13 cellular contexts compared by ENCODE assay signal in genomic region chr14:44404599-44405349, GRCh38.
DNase-seq lines count a peak whose midpoint lies in the region.
"Had no signal": no experiment of that assay in that cellular context is flagged by ENCODE, and none has a peak within 500 bp of the region (broad histone marks: within the 10 kb centered on the region; RNA-seq: fewer than 3 reads in every experiment).

No MANE protein-coding gene starts in this region.

- peak; percentile 57 for DNase-seq in DMS79 treated with DMSO at 0.1 percent for 48 hours (lab: John Stamatoyannopoulos, UW)
- no peak for DNase-seq in DMS79 (lab: John Stamatoyannopoulos, UW)
- peak; percentile 17 for DNase-seq in NCI-H524 treated with DMSO at 0.1 percent for 48 hours (lab: John Stamatoyannopoulos, UW)
- peak; percentile 31 for DNase-seq in fibroblast of gingiva (ENCODE audit: low read depth)
- DNase-seq in retina, result peak; percentile 62
- DNase-seq in activated CD4-positive, alpha-beta T cell treated with anti-CD3 and anti-CD28 coated beads, Interleukin-2, amount 50 U/mL, for 1 hour, result no peak
- no peak for DNase-seq in midbrain (lab: John Stamatoyannopoulos, UW)
- no peak for DNase-seq in RPMI8226
- DNase-seq: 8988T; CD8-positive, alpha-beta memory T cell; HCEC 1CT; Karpas-422; SK-N-SH had no signal

Comparison
In these comparisons a context has a peak if more than half of its experiments do, and no peak if none do; other contexts are left out.
1. DNase-seq: peak in DMS79 treated with DMSO at 0.1 percent for 48 hours (single experiment), NCI-H524 treated with DMSO at 0.1 percent for 48 hours (single experiment), fibroblast of gingiva (single experiment) and retina (single experiment); none in DMS79 (single experiment), activated CD4-positive, alpha-beta T cell treated with anti-CD3 and anti-CD28 coated beads, Interleukin-2, amount 50 U/mL, for 1 hour (single experiment), midbrain (single experiment) and RPMI8226 (single experiment).